Comparison of ENCODE assay signal across 12 cellular contexts in the genomic region with DNA sequence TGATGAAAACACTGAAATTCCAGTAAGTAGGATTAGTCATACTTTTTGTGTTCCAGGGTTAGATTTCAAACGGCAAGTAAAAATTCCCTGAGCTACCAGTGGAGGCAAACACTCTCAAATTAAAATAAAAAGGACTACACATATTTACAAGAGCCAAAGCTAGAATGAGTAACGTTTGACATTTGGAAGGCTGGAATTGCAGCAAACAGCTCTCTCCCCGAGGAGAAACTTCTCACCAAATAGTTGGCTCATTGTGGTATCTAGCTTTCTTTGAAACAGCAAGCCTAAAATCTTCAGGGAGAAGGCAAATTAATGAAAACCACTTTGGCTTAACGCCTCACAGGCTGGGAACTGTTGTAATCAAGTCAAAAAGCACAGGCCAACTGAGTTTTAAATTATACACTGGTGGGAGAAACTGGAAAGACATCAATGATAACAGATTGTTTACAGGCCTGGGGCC.
DNase-seq lines count a peak whose midpoint lies in the region; ATAC-seq and TF ChIP-seq lines count a peak whose summit lies in the region.
"Had no signal": no experiment of that assay in that cellular context is flagged by ENCODE, and none has a peak within 500 bp of the region (broad histone marks: within the 10 kb centered on the region; RNA-seq: fewer than 3 reads in every experiment).

No MANE protein-coding gene starts in this region.

- peak overlapping the region; percentile 30 for H3K27ac ChIP-seq in rectal smooth muscle tissue (ENCODE audit: low read depth, low read length)

- H3K4me1 ChIP-seq in rectal smooth muscle tissue (ENCODE audit: control insufficient read depth, insufficient read depth, low read length), result no peaks in the 10 kb centered on the region

- H3K36me3 Mint-ChIP-seq in activated CD4-positive, alpha-beta memory T cell treated with anti-CD3 and anti-CD28 coated beads, Interleukin-2, amount 10 ng/mL, durations not matched to agents 7 days and 5 days (ENCODE audit: low read depth), result no peaks in the 10 kb centered on the region
- H3K36me3 Mint-ChIP-seq: activated naive CD4-positive, alpha-beta T cell treated with anti-CD3 and anti-CD28 coated beads, Interleukin-2, amount 50 U/mL, for 24 hours had no signal

- no peaks in the 10 kb centered on the region for H3K9me3 Mint-ChIP-seq in activated CD4-positive, alpha-beta memory T cell treated with anti-CD3 and anti-CD28 coated beads, Interleukin-2, amount 10 ng/mL, durations not matched to agents 7 days and 5 days
- H3K9me3 Mint-ChIP-seq: activated naive CD4-positive, alpha-beta T cell treated with anti-CD3 and anti-CD28 coated beads, Interleukin-2, amount 50 U/mL, for 24 hours had no signal

- H3K27ac Mint-ChIP-seq in activated CD4-positive, alpha-beta memory T cell treated with anti-CD3 and anti-CD28 coated beads, Interleukin-2, amount 10 ng/mL, durations not matched to agents 7 days and 5 days, result no peak overlapping the region
- H3K27ac Mint-ChIP-seq: activated naive CD4-positive, alpha-beta T cell treated with anti-CD3 and anti-CD28 coated beads, Interleukin-2, amount 50 U/mL, for 24 hours had no signal

- TF ChIP-seq CTCF in BJ (IDR thresholded peaks at IDR 0.05; ENCODE audit: insufficient read depth, low read depth, low read length) (peak; percentile 60), GM10248 (IDR thresholded peaks at IDR 0.05; ENCODE audit: control extremely low read depth, extremely low read depth, low read depth, missing control alignments) (no peak)

- H3K4me1 Mint-ChIP-seq in activated CD4-positive, alpha-beta memory T cell treated with anti-CD3 and anti-CD28 coated beads, Interleukin-2, amount 10 ng/mL, durations not matched to agents 7 days and 5 days, result peaks cover 6% of the 10 kb centered on the region
- H3K4me1 Mint-ChIP-seq: activated naive CD4-positive, alpha-beta T cell treated with anti-CD3 and anti-CD28 coated beads, Interleukin-2, amount 50 U/mL, for 24 hours had no signal

- H3K36me3 ChIP-seq in BJ (ENCODE audit: control insufficient read depth, insufficient read depth, low read length), result no peaks in the 10 kb centered on the region
- H3K36me3 ChIP-seq in rectal smooth muscle tissue (ENCODE audit: control insufficient read depth, insufficient read depth, low read length), result no peaks in the 10 kb centered on the region

- H3K27me3 ChIP-seq in BJ (ENCODE audit: control insufficient read depth, insufficient read depth, low read length), result no peaks in the 10 kb centered on the region
- no peaks in the 10 kb centered on the region for H3K27me3 ChIP-seq in rectal smooth muscle tissue (ENCODE audit: control insufficient read depth, insufficient read depth, low read length)

- no peak overlapping the region for H3K9ac ChIP-seq in rectal smooth muscle tissue (ENCODE audit: low read length)

- no peak for ATAC-seq in HG02938 (IDR thresholded peaks at IDR 0.05; ENCODE audit: unreplicated experiment)
- ATAC-seq: left lobe of liver had no signal

- DNase-seq in BJ (ENCODE audit: low read depth), result peak; percentile 88
- peak; percentile 85 for DNase-seq in amniotic epithelial cell (ENCODE audit: low read depth)
- DNase-seq in glomerular visceral epithelial cell (ENCODE audit: extremely low spot score), result peak; percentile 4
- no peak for DNase-seq in activated CD4-positive, alpha-beta memory T cell treated with anti-CD3 and anti-CD28 coated beads, Interleukin-2, amount 10 ng/mL, durations not matched to agents 7 days and 5 days
- no peak for DNase-seq in DMS 273 treated with DMSO at 0.1 percent for 48 hours (lab: John Stamatoyannopoulos, UW)
- no peak for DNase-seq in GM10248 (ENCODE audit: extremely low spot score)
- DNase-seq: NCI-H1436 treated with DMSO at 0.1 percent for 48 hours; stimulated activated CD4-positive, alpha-beta T cell treated with anti-CD3 and anti-CD28 coated beads, Interleukin-2, amount 100 ng/mL, for 48 hours had no signal

- CTCF ChIA-PET in BJ (lab: Yijun Ruan, JAX), result interaction anchor here (0.8 to 2.2 kb wide), 5 partner anchors 28 to 552 kb away, joined by 3 to 8 read pairs (median 3); no protein-coding TSS in a partner anchor
- CTCF ChIA-PET in activated CD4-positive, alpha-beta memory T cell treated with anti-CD3 and anti-CD28 coated beads, Interleukin-2, amount 10 ng/mL, durations not matched to agents 7 days and 5 days (lab: Charles Lee), result no interaction called here
- CTCF ChIA-PET in GM10248 (lab: Yijun Ruan, JAX), result interaction anchor here (1.1 to 3.9 kb wide), 5 partner anchors 10 to 350 kb away, joined by 3 to 22 read pairs (median 4); no protein-coding TSS in a partner anchor

- H3K4me3 ChIP-seq in BJ (ENCODE audit: low read depth, low read length), result no peak overlapping the region
- H3K4me3 ChIP-seq in rectal smooth muscle tissue (ENCODE audit: low read length), result no peak overlapping the region

- POLR2A ChIA-PET in BJ (lab: Charles Lee) (interaction anchor here (0.6 to 1.0 kb wide), 3 partner anchors 11 to 44 kb away, joined by 4 to 5 read pairs (median 5); no protein-coding TSS in a partner anchor), GM10248 (lab: Yijun Ruan, JAX) (no interaction called here)
- POLR2A ChIA-PET in activated CD4-positive, alpha-beta memory T cell treated with anti-CD3 and anti-CD28 coated beads, Interleukin-2, amount 10 ng/mL, durations not matched to agents 7 days and 5 days (lab: Charles Lee), result no interaction called here

- no peak overlapping the region for H3K4me3 Mint-ChIP-seq in activated CD4-positive, alpha-beta memory T cell treated with anti-CD3 and anti-CD28 coated beads, Interleukin-2, amount 10 ng/mL, durations not matched to agents 7 days and 5 days
- H3K4me3 Mint-ChIP-seq: activated naive CD4-positive, alpha-beta T cell treated with anti-CD3 and anti-CD28 coated beads, Interleukin-2, amount 50 U/mL, for 24 hours had no signal

- peaks cover 6% of the 10 kb centered on the region for H3K27me3 Mint-ChIP-seq in activated CD4-positive, alpha-beta memory T cell treated with anti-CD3 and anti-CD28 coated beads, Interleukin-2, amount 10 ng/mL, durations not matched to agents 7 days and 5 days

Comparison
In these comparisons a context has a peak if more than half of its experiments do, and no peak if none do; other contexts are left out.
1. DNase-seq: peak in BJ (single experiment), amniotic epithelial cell (single experiment) and glomerular visceral epithelial cell (single experiment); none in activated CD4-positive, alpha-beta memory T cell treated with anti-CD3 and anti-CD28 coated beads, Interleukin-2, amount 10 ng/mL, durations not matched to agents 7 days and 5 days (single experiment), DMS 273 treated with DMSO at 0.1 percent for 48 hours (single experiment) and GM10248 (single experiment).